In genomic region chr4:8414377-8414776, GRCh38 we compare ENCODE assay signal across 18 cellular contexts. TPM values are rescaled to one million over a fixed set of nuclear protein-coding genes. Genes with fewer than 3 reads are reported as not detected.
DNase-seq lines count a peak whose midpoint lies in the region; ATAC-seq and TF ChIP-seq lines count a peak whose summit lies in the region.
"Had no signal": no experiment of that assay in that cellular context is flagged by ENCODE, and none has a peak within 500 bp of the region (broad histone marks: within the 10 kb centered on the region; RNA-seq: fewer than 3 reads in every experiment).

No MANE protein-coding gene starts in this region.

- H3K4me3 Mint-ChIP-seq in T-helper 2 cell treated with Interferon-gamma antibody and Interleukin-4, amounts not matched to agents 5 μg/mL and 100 μg/mL, for 36 hours, result no peak overlapping the region
- peak overlapping the region; percentile 68 for H3K4me3 Mint-ChIP-seq in activated T-helper 17 cell treated with anti-CD3 and anti-CD28 coated beads, Interleukin-2, amount 50 U/mL, for 72 hours
- H3K4me3 Mint-ChIP-seq: CD4-positive, CD25-positive, alpha-beta regulatory T cell; type B pancreatic cell had no signal

- no peaks in the 10 kb centered on the region for H3K36me3 ChIP-seq in prostate gland

- intact Hi-C loops in prostate gland (cut with DNase I), result no loop called here

- no peak overlapping the region for H3K27ac Mint-ChIP-seq in T-helper 2 cell treated with Interferon-gamma antibody and Interleukin-4, amounts not matched to agents 5 μg/mL and 100 μg/mL, for 36 hours
- H3K27ac Mint-ChIP-seq in activated T-helper 17 cell treated with anti-CD3 and anti-CD28 coated beads, Interleukin-2, amount 50 U/mL, for 72 hours, result peak overlapping the region; percentile 96
- H3K27ac Mint-ChIP-seq: CD4-positive, CD25-positive, alpha-beta regulatory T cell; type B pancreatic cell had no signal

- no peaks in the 10 kb centered on the region for H3K27me3 ChIP-seq in prostate gland (replicated peaks; ENCODE audit: insufficient read depth)

- no peaks in the 10 kb centered on the region for H3K9me3 Mint-ChIP-seq in T-helper 2 cell treated with Interferon-gamma antibody and Interleukin-4, amounts not matched to agents 5 μg/mL and 100 μg/mL, for 36 hours
- no peaks in the 10 kb centered on the region for H3K9me3 Mint-ChIP-seq in activated T-helper 17 cell treated with anti-CD3 and anti-CD28 coated beads, Interleukin-2, amount 50 U/mL, for 72 hours
- H3K9me3 Mint-ChIP-seq: type B pancreatic cell had no signal

- H3K27ac ChIP-seq in prostate gland, result no peak overlapping the region
- H3K27ac ChIP-seq: HL-60, KMS-11, psoas muscle had no signal

- WGBS in prostate gland, result 73% methylated on average over 2 of the region's 2 CpGs

- H3K36me3 Mint-ChIP-seq in T-helper 2 cell treated with Interferon-gamma antibody and Interleukin-4, amounts not matched to agents 5 μg/mL and 100 μg/mL, for 36 hours (ENCODE audit: low read depth), result peaks cover 10% of the 10 kb centered on the region
- peaks cover 80% of the 10 kb centered on the region for H3K36me3 Mint-ChIP-seq in activated T-helper 17 cell treated with anti-CD3 and anti-CD28 coated beads, Interleukin-2, amount 50 U/mL, for 72 hours (ENCODE audit: low read depth)

- peak; percentile 53 to 55 for ATAC-seq in activated CD4-positive, CD25-positive, alpha-beta regulatory T cell treated with anti-CD3 and anti-CD28 coated beads, Interleukin-2, amount 50 U/mL, for 24 hours
- peak; percentile 88 for ATAC-seq in activated T-helper 17 cell treated with anti-CD3 and anti-CD28 coated beads, Interleukin-2, amount 50 U/mL, for 72 hours (replicated peaks)
- ATAC-seq in GM18519 (IDR thresholded peaks at IDR 0.05; ENCODE audit: low FRiP score, unreplicated experiment) (no peak), HG03571 (IDR thresholded peaks at IDR 0.05; ENCODE audit: unreplicated experiment) (no peak)
- ATAC-seq: Panc1, psoas muscle had no signal

- no peaks in the 10 kb centered on the region for H3K9me3 ChIP-seq in prostate gland
- H3K9me3 ChIP-seq: psoas muscle had no signal

- H3K27me3 Mint-ChIP-seq in T-helper 2 cell treated with Interferon-gamma antibody and Interleukin-4, amounts not matched to agents 5 μg/mL and 100 μg/mL, for 36 hours (ENCODE audit: low read depth), result no peaks in the 10 kb centered on the region
- no peaks in the 10 kb centered on the region for H3K27me3 Mint-ChIP-seq in activated T-helper 17 cell treated with anti-CD3 and anti-CD28 coated beads, Interleukin-2, amount 50 U/mL, for 72 hours
- H3K27me3 Mint-ChIP-seq: CD4-positive, CD25-positive, alpha-beta regulatory T cell; type B pancreatic cell had no signal

- H3K4me1 Mint-ChIP-seq in T-helper 2 cell treated with Interferon-gamma antibody and Interleukin-4, amounts not matched to agents 5 μg/mL and 100 μg/mL, for 36 hours (ENCODE audit: low read depth), result peaks cover 14% of the 10 kb centered on the region
- peaks cover 37% of the 10 kb centered on the region for H3K4me1 Mint-ChIP-seq in activated T-helper 17 cell treated with anti-CD3 and anti-CD28 coated beads, Interleukin-2, amount 50 U/mL, for 72 hours

- H3K4me1 ChIP-seq in prostate gland (replicated peaks), result no peaks in the 10 kb centered on the region

- TF ChIP-seq POLR2A in prostate gland (IDR thresholded peaks at IDR 0.05), result no peak

- no peak for DNase-seq in activated CD4-positive, CD25-positive, alpha-beta regulatory T cell treated with anti-CD3 and anti-CD28 coated beads, Interleukin-2, amount 50 U/mL, for 72 hours
- DNase-seq in T-helper 2 cell treated with Interferon-gamma antibody and Interleukin-4, amounts not matched to agents 5 μg/mL and 100 μg/mL, for 36 hours (ENCODE audit: low spot score), result peak; percentile 59
- peak; percentile 17 for DNase-seq in stimulated activated CD4-positive, alpha-beta T cell treated with anti-CD3 and anti-CD28 coated beads, Interleukin-4, amount 100 ng/mL, for 1 hour
- DNase-seq in prostate gland (ENCODE audit: low spot score), result no peak
- DNase-seq: EL, NCI-H187 treated with DMSO at 0.1 percent for 48 hours, NCI-H526, psoas muscle, SW 1271 had no signal

- no peak overlapping the region for H3K4me3 ChIP-seq in prostate gland
- H3K4me3 ChIP-seq: psoas muscle had no signal

- TF ChIP-seq CTCF in prostate gland (IDR thresholded peaks at IDR 0.05), result no peak

RNA-seq across cellular contexts. Expression of gene ACOX3, which starts 26.1 kb away (rescaled TPM):
- total RNA-seq in activated T-helper 17 cell treated with anti-CD3 and anti-CD28 coated beads, Interleukin-2, amount 50 U/mL, for 72 hours, result 10 to 100 TPM; 34.4 to 63.6 TPM
- total RNA-seq in prostate gland, result 10 to 100 TPM; 65.7 to 75.4 TPM

RNA-seq across cellular contexts. Expression of gene TRMT44, which starts 26.2 kb away (rescaled TPM):
- total RNA-seq in activated T-helper 17 cell treated with anti-CD3 and anti-CD28 coated beads, Interleukin-2, amount 50 U/mL, for 72 hours, result 10 to 100 TPM; 24.0 to 37.3 TPM
- total RNA-seq in prostate gland, result 10 to 100 TPM; 35.2 to 63.9 TPM

Comparison
In these comparisons a context has a peak if more than half of its experiments do, and no peak if none do; other contexts are left out.
1. ATAC-seq: peak in activated CD4-positive, CD25-positive, alpha-beta regulatory T cell treated with anti-CD3 and anti-CD28 coated beads, Interleukin-2, amount 50 U/mL, for 24 hours (2 of 2) and activated T-helper 17 cell treated with anti-CD3 and anti-CD28 coated beads, Interleukin-2, amount 50 U/mL, for 72 hours (single experiment); none in GM18519 (single experiment) and HG03571 (single experiment).
2. DNase-seq: peak in T-helper 2 cell treated with Interferon-gamma antibody and Interleukin-4, amounts not matched to agents 5 μg/mL and 100 μg/mL, for 36 hours (single experiment) and stimulated activated CD4-positive, alpha-beta T cell treated with anti-CD3 and anti-CD28 coated beads, Interleukin-4, amount 100 ng/mL, for 1 hour (single experiment); none in activated CD4-positive, CD25-positive, alpha-beta regulatory T cell treated with anti-CD3 and anti-CD28 coated beads, Interleukin-2, amount 50 U/mL, for 72 hours (single experiment) and prostate gland (single experiment).